ENCODE assay signal across 12 cellular contexts in the genomic region with DNA sequence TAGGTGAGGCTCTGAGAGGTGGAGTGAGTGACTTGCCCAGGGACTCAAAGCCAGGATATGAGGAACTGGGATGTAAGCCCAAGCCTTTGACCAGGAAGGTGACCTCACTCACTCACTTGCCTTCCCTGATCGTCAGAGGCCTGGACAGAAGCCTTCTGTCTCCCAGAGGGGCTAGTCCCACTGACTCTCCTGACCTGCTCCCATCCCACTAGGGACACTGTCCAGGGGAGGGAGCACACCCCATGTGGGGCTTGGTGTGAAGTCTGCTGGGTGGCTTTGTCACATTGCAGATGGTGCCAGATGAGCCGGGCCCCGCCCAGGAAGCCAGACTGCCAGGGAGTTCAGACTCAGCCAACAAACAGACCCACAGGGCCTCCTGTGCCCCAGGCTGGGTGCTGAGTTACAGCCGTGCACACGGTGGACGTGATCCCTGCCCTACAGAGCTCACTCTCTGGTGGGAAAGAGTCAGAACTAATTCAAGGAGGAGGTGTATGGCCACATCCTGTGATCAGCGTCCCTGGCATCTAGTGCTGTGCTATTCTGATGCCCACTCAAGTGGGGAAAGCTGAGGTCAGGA. TPM values are rescaled to one million over a fixed set of nuclear protein-coding genes. Genes with fewer than 3 reads are reported as not detected.
DNase-seq lines count a peak whose midpoint lies in the region; ATAC-seq, FAIRE-seq and TF ChIP-seq lines count a peak whose summit lies in the region.
"Had no signal": no experiment of that assay in that cellular context is flagged by ENCODE, and none has a peak within 500 bp of the region (broad histone marks: within the 10 kb centered on the region; RNA-seq: fewer than 3 reads in every experiment).

No MANE protein-coding gene starts in this region.

- intact Hi-C loops in OCI-LY7 (cut with micrococcal nuclease; ENCODE audit: unreplicated experiment): no loop called here

- peaks cover 13% of the 10 kb centered on the region for H3K4me1 Mint-ChIP-seq in astrocyte (ENCODE audit: low read depth, unreplicated experiment)

- ATAC-seq in left lobe of liver (peak; percentile 66), GM19455 (IDR thresholded peaks at IDR 0.05; ENCODE audit: unreplicated experiment) (no peak)
- ATAC-seq: gastroesophageal sphincter had no signal

- no peak overlapping the region for H3K4me3 Mint-ChIP-seq in astrocyte (ENCODE audit: unreplicated experiment)
- H3K4me3 Mint-ChIP-seq: neural progenitor cell had no signal

- in situ Hi-C loops in Caki2 (cut with HindIII; ENCODE audit: low pct_unique_long_range_greater_than_20kb, low sequenced_read_pairs): no loop called here

- DNase-seq in Caki2 (ENCODE audit: low read depth) (peak; percentile 2), LHCN-M2 (ENCODE audit: low read depth) (peak; percentile 41), astrocyte (ENCODE audit: low read depth) (peak; percentile 12), left lobe of liver (ENCODE audit: low spot score) (no peak), HEK293T (ENCODE audit: extremely low spot score) (no peak), Karpas-422 (no peak), OCI-LY7 (ENCODE audit: low spot score) (no peak)
- DNase-seq: activated naive CD4-positive, alpha-beta T cell had no signal

- H3K9me3 Mint-ChIP-seq in astrocyte (ENCODE audit: unreplicated experiment): no peaks in the 10 kb centered on the region
- H3K9me3 Mint-ChIP-seq: neural progenitor cell had no signal

- FAIRE-seq in astrocyte (lab: Jason Lieb, UNC): no peak

- H3K27me3 ChIP-seq in astrocyte (ENCODE audit: insufficient read depth, low read length) (peaks cover 2% of the 10 kb centered on the region), Karpas-422 (ENCODE audit: low read length) (no peaks in the 10 kb centered on the region)
- H3K27me3 ChIP-seq: neural progenitor cell had no signal

- BruUV-seq in OCI-LY7 (replicated peaks; lab: Mats Ljungman, UMichigan): no TSS peak

- POLR2A ChIA-PET in HEK293T (lab: Yijun Ruan, JAX) (no interaction called here), OCI-LY7 (lab: Charles Lee) (interaction anchor here (0.8 kb wide), 1 partner anchor 20 kb away, joined by 3 read pairs; no protein-coding TSS in a partner anchor)

- peaks cover 32% of the 10 kb centered on the region for H3K27me3 Mint-ChIP-seq in astrocyte (ENCODE audit: low read depth, unreplicated experiment)

- H2AFZ ChIP-seq in astrocyte (ENCODE audit: low read depth, low read length) (peak overlapping the region; percentile 42), Karpas-422 (ENCODE audit: low read length) (no peak overlapping the region), OCI-LY7 (ENCODE audit: low read length) (no peak overlapping the region)
- H2AFZ ChIP-seq: neural progenitor cell had no signal

- H3K9me3 ChIP-seq in astrocyte (ENCODE audit: insufficient read depth, low read depth, low read length) (no peaks in the 10 kb centered on the region), Karpas-422 (ENCODE audit: low read length) (no peaks in the 10 kb centered on the region), OCI-LY7 (ENCODE audit: low read length) (no peaks in the 10 kb centered on the region)
- H3K9me3 ChIP-seq: gastroesophageal sphincter, SJSA1 had no signal

- H3K79me2 ChIP-seq in astrocyte (ENCODE audit: insufficient read depth, low read length) (no peaks in the 10 kb centered on the region), Karpas-422 (ENCODE audit: low read length) (no peaks in the 10 kb centered on the region), OCI-LY7 (ENCODE audit: insufficient read depth, low read depth, low read length) (no peaks in the 10 kb centered on the region)

- H3K4me2 ChIP-seq in astrocyte (ENCODE audit: low read length) (peak overlapping the region; percentile 19), Karpas-422 (ENCODE audit: low read depth, low read length, poor library complexity, severe bottlenecking) (no peak overlapping the region), OCI-LY7 (ENCODE audit: low read length) (no peak overlapping the region)
- H3K4me2 ChIP-seq: neural progenitor cell had no signal

- H3K9me2 ChIP-seq in Karpas-422 (replicated peaks; ENCODE audit: insufficient read depth, low read length): no peaks in the 10 kb centered on the region
- no peaks in the 10 kb centered on the region for H3K9me2 ChIP-seq in OCI-LY7 (ENCODE audit: insufficient read depth, low read length)

- H3K36me3 ChIP-seq in astrocyte (ENCODE audit: insufficient read depth, low read length) (no peaks in the 10 kb centered on the region), Karpas-422 (ENCODE audit: insufficient read depth, low read length) (no peaks in the 10 kb centered on the region), OCI-LY7 (ENCODE audit: insufficient read depth, low read length) (no peaks in the 10 kb centered on the region)
- H3K36me3 ChIP-seq: neural progenitor cell, SJSA1 had no signal

- no peak overlapping the region for H3K9ac ChIP-seq in astrocyte (ENCODE audit: low read length)
- no peak overlapping the region for H3K9ac ChIP-seq in Karpas-422 (ENCODE audit: low read length)
- H3K9ac ChIP-seq: neural progenitor cell had no signal

- H3K36me3 Mint-ChIP-seq in astrocyte (ENCODE audit: low read depth, unreplicated experiment): peaks cover 4% of the 10 kb centered on the region
- H3K36me3 Mint-ChIP-seq: neural progenitor cell had no signal

- H3K27ac ChIP-seq in astrocyte (ENCODE audit: low read depth, low read length) (no peak overlapping the region), Karpas-422 (ENCODE audit: low read length) (no peak overlapping the region), OCI-LY7 (ENCODE audit: low read depth, low read length, poor library complexity, severe bottlenecking) (no peak overlapping the region)
- H3K27ac ChIP-seq: gastroesophageal sphincter, neural progenitor cell, SJSA1 had no signal

- CTCF ChIA-PET in HEK293T (lab: Yijun Ruan, JAX): no interaction called here
- CTCF ChIA-PET in OCI-LY7 (lab: Charles Lee; ENCODE audit: unreplicated experiment): no interaction called here

- H3K4me3 ChIP-seq in astrocyte (ENCODE audit: insufficient read depth, low read depth, low read length) (no peak overlapping the region), Karpas-422 (ENCODE audit: low read length) (no peak overlapping the region), OCI-LY7 (ENCODE audit: low read depth, low read length, poor library complexity, severe bottlenecking) (no peak overlapping the region)
- H3K4me3 ChIP-seq: gastroesophageal sphincter, neural progenitor cell, SJSA1 had no signal

- no peak overlapping the region for H3K27ac Mint-ChIP-seq in astrocyte (ENCODE audit: unreplicated experiment)

- no peak for TF ChIP-seq CTCF in astrocyte (IDR thresholded peaks at IDR 0.05; ENCODE audit: insufficient read depth, low read depth, low read length)
- TF ChIP-seq CTCF in OCI-LY7 (conservative IDR thresholded peaks at IDR 0.05; ENCODE audit: low read length): no peak

- peaks cover 19% of the 10 kb centered on the region for H3K4me1 ChIP-seq in astrocyte (ENCODE audit: insufficient read depth, low read length)
- no peaks in the 10 kb centered on the region for H3K4me1 ChIP-seq in Karpas-422 (ENCODE audit: low read length)
- no peaks in the 10 kb centered on the region for H3K4me1 ChIP-seq in OCI-LY7 (ENCODE audit: insufficient read depth, low read length, poor library complexity, severe bottlenecking)
- H3K4me1 ChIP-seq: gastroesophageal sphincter had no signal

- H4K20me1 ChIP-seq in astrocyte (ENCODE audit: insufficient read depth, low read length): no peaks in the 10 kb centered on the region
- H4K20me1 ChIP-seq in Karpas-422 (ENCODE audit: insufficient read depth, low read depth, low read length): no peaks in the 10 kb centered on the region
- H4K20me1 ChIP-seq in OCI-LY7 (ENCODE audit: insufficient read depth, low read length): no peaks in the 10 kb centered on the region

TF ChIP-seq in HEK293T, 16 proteins besides CTCF, POLR2A, EP300 and RAD21:
- no peak for TF ChIP-seq TARDBP (IDR thresholded peaks at IDR 0.05)
- no peak for TF ChIP-seq LEF1 (IDR thresholded peaks at IDR 0.05; ENCODE audit: borderline replicate concordance)
- no peak for TF ChIP-seq SUZ12 (IDR thresholded peaks at IDR 0.05)
- no peak for TF ChIP-seq BHLHE40 (IDR thresholded peaks at IDR 0.05; ENCODE audit: borderline replicate concordance)
- TF ChIP-seq NFRKB (IDR thresholded peaks at IDR 0.05): no peak
- no peak for TF ChIP-seq ARNT (IDR thresholded peaks at IDR 0.05)
- TF ChIP-seq ZNF384 (IDR thresholded peaks at IDR 0.05): no peak
- no peak for TF ChIP-seq FOXA1 (IDR thresholded peaks at IDR 0.05)

RNA-seq across cellular contexts. Expression of gene MMAB, which starts 28.3 kb away (rescaled TPM):
- 49.2 and 54.4 TPM in 2 replicates for total RNA-seq in Caki2 (2014; rRNA removed; shearing (Covaris generic); ENCODE audit: low replicate concordance)
- 25.3 and 26.6 TPM in 2 replicates for total RNA-seq in LHCN-M2 (2014; rRNA removed)
- polyA plus RNA-seq in LHCN-M2 (2012): 43.4 TPM
- total RNA-seq in astrocyte: 15.2 and 17.8 TPM in 2 replicates
- total RNA-seq in left lobe of liver: 41.1 TPM
- total RNA-seq in Karpas-422 (2014; rRNA removed; shearing (Covaris generic); ENCODE audit: low replicate concordance): 33.5 and 46.1 TPM in 2 replicates
- total RNA-seq in OCI-LY7 (2014; rRNA removed; shearing (Covaris generic)): 44.1 and 59.8 TPM in 2 replicates
- 90.0 and 93.0 TPM in 2 replicates for total RNA-seq in OCI-LY7 (2022)

RNA-seq across cellular contexts. Expression of gene MVK, which starts 28.6 kb away (rescaled TPM):
- 12.5 and 31.5 TPM in 2 replicates for total RNA-seq in Caki2 (2014; rRNA removed; shearing (Covaris generic); ENCODE audit: low replicate concordance)
- total RNA-seq in LHCN-M2 (2014; rRNA removed): 13.8 and 15.3 TPM in 2 replicates
- 17.7 TPM for polyA plus RNA-seq in LHCN-M2 (2012)
- total RNA-seq in astrocyte: 9.7 and 12.4 TPM in 2 replicates
- 16.5 TPM for total RNA-seq in left lobe of liver
- 14.7 and 19.0 TPM in 2 replicates for total RNA-seq in Karpas-422 (2014; rRNA removed; shearing (Covaris generic); ENCODE audit: low replicate concordance)
- total RNA-seq in OCI-LY7 (2014; rRNA removed; shearing (Covaris generic)): 20.0 and 27.0 TPM in 2 replicates
- 35.2 and 47.4 TPM in 2 replicates for total RNA-seq in OCI-LY7 (2022)

Comparison
In these comparisons a context has a peak if more than half of its experiments do, and no peak if none do; other contexts are left out.
1. DNase-seq: peak in Caki2 (single experiment), LHCN-M2 (single experiment) and astrocyte (single experiment); none in left lobe of liver (single experiment), HEK293T (single experiment), Karpas-422 (single experiment) and OCI-LY7 (single experiment).